1 cellular context compared by ENCODE assay signal in the genomic region with DNA sequence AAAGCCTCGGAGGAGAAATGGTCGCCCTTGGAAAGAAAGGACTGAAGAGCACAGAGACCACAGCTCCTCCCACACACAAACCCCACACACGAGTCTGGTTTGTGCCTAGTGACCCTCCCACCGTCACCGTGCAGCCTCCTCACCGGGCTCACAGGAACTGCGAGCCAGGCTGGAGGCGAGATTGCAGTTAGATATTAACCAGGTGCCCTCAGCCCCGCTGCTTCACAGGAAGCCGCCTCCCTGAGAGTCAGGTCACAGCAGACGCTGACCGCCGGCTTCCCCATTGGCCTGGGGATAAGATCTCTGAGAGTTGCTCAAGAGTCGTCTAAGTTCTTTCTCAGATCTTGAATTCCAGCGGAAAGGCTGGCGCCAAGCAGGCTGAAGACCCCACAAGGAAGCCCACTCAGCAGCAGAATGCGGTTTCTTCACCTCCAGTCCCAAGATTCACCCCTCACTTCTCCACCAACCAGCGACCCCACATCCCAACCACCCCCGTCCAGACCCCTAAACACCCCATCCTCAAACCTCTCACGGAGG.
TF ChIP-seq lines count a peak whose summit lies in the region.

No MANE protein-coding gene starts in this region.

TF ChIP-seq in H1, 55 proteins besides CTCF, POLR2A, EP300 and RAD21:
- TF ChIP-seq CEBPB (IDR thresholded peaks at IDR 0.05; ENCODE audit: low read depth, low read length): peak; percentile 46; the same call in 1 of the 2 replicates
- no peak for TF ChIP-seq CREB1 (IDR thresholded peaks at IDR 0.05)
- TF ChIP-seq PHF8 (conservative IDR thresholded peaks at IDR 0.05; ENCODE audit: low read depth, low read length): 0 out of 2 replicates have a peak, but pooled peaks have one; percentile 10
- no peak for TF ChIP-seq NANOG (IDR thresholded peaks at IDR 0.05; ENCODE audit: insufficient read depth, low read depth, low read length, poor library complexity, severe bottlenecking)
- TF ChIP-seq BRCA1 (IDR thresholded peaks at IDR 0.05; ENCODE audit: low read depth, low read length): no peak
- no peak for TF ChIP-seq TAF7 (optimal IDR thresholded peaks at IDR 0.05; ENCODE audit: borderline replicate concordance, low read depth, low read length)
- TF ChIP-seq, protein P1, sequence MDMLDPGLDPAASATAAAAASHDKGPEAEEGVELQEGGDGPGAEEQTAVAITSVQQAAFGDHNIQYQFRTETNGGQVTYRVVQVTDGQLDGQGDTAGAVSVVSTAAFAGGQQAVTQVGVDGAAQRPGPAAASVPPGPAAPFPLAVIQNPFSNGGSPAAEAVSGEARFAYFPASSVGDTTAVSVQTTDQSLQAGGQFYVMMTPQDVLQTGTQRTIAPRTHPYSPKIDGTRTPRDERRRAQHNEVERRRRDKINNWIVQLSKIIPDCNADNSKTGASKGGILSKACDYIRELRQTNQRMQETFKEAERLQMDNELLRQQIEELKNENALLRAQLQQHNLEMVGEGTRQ (IDR thresholded peaks at IDR 0.05; ENCODE audit: low read length): no peak
- no peak for TF ChIP-seq RNF2 (IDR thresholded peaks at IDR 0.05; ENCODE audit: borderline replicate concordance, low read depth, low read length, missing control alignments, poor library complexity, severe bottlenecking)
- no peak for TF ChIP-seq CBX5 (IDR thresholded peaks at IDR 0.05; ENCODE audit: low read depth, low read length)
- peak; percentile 84 for TF ChIP-seq KDM4A (IDR thresholded peaks at IDR 0.05; ENCODE audit: low read depth, low read length, severe bottlenecking)
- no peak for TF ChIP-seq JUN (IDR thresholded peaks at IDR 0.05; ENCODE audit: low read depth, low read length)
- no peak for TF ChIP-seq EGR1 (IDR thresholded peaks at IDR 0.05; ENCODE audit: borderline replicate concordance, low read depth, low read length)
- TF ChIP-seq, protein P2, sequence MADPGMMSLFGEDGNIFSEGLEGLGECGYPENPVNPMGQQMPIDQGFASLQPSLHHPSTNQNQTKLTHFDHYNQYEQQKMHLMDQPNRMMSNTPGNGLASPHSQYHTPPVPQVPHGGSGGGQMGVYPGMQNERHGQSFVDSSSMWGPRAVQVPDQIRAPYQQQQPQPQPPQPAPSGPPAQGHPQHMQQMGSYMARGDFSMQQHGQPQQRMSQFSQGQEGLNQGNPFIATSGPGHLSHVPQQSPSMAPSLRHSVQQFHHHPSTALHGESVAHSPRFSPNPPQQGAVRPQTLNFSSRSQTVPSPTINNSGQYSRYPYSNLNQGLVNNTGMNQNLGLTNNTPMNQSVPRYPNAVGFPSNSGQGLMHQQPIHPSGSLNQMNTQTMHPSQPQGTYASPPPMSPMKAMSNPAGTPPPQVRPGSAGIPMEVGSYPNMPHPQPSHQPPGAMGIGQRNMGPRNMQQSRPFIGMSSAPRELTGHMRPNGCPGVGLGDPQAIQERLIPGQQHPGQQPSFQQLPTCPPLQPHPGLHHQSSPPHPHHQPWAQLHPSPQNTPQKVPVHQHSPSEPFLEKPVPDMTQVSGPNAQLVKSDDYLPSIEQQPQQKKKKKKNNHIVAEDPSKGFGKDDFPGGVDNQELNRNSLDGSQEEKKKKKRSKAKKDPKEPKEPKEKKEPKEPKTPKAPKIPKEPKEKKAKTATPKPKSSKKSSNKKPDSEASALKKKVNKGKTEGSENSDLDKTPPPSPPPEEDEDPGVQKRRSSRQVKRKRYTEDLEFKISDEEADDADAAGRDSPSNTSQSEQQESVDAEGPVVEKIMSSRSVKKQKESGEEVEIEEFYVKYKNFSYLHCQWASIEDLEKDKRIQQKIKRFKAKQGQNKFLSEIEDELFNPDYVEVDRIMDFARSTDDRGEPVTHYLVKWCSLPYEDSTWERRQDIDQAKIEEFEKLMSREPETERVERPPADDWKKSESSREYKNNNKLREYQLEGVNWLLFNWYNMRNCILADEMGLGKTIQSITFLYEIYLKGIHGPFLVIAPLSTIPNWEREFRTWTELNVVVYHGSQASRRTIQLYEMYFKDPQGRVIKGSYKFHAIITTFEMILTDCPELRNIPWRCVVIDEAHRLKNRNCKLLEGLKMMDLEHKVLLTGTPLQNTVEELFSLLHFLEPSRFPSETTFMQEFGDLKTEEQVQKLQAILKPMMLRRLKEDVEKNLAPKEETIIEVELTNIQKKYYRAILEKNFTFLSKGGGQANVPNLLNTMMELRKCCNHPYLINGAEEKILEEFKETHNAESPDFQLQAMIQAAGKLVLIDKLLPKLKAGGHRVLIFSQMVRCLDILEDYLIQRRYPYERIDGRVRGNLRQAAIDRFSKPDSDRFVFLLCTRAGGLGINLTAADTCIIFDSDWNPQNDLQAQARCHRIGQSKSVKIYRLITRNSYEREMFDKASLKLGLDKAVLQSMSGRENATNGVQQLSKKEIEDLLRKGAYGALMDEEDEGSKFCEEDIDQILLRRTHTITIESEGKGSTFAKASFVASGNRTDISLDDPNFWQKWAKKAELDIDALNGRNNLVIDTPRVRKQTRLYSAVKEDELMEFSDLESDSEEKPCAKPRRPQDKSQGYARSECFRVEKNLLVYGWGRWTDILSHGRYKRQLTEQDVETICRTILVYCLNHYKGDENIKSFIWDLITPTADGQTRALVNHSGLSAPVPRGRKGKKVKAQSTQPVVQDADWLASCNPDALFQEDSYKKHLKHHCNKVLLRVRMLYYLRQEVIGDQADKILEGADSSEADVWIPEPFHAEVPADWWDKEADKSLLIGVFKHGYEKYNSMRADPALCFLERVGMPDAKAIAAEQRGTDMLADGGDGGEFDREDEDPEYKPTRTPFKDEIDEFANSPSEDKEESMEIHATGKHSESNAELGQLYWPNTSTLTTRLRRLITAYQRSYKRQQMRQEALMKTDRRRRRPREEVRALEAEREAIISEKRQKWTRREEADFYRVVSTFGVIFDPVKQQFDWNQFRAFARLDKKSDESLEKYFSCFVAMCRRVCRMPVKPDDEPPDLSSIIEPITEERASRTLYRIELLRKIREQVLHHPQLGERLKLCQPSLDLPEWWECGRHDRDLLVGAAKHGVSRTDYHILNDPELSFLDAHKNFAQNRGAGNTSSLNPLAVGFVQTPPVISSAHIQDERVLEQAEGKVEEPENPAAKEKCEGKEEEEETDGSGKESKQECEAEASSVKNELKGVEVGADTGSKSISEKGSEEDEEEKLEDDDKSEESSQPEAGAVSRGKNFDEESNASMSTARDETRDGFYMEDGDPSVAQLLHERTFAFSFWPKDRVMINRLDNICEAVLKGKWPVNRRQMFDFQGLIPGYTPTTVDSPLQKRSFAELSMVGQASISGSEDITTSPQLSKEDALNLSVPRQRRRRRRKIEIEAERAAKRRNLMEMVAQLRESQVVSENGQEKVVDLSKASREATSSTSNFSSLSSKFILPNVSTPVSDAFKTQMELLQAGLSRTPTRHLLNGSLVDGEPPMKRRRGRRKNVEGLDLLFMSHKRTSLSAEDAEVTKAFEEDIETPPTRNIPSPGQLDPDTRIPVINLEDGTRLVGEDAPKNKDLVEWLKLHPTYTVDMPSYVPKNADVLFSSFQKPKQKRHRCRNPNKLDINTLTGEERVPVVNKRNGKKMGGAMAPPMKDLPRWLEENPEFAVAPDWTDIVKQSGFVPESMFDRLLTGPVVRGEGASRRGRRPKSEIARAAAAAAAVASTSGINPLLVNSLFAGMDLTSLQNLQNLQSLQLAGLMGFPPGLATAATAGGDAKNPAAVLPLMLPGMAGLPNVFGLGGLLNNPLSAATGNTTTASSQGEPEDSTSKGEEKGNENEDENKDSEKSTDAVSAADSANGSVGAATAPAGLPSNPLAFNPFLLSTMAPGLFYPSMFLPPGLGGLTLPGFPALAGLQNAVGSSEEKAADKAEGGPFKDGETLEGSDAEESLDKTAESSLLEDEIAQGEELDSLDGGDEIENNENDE (IDR thresholded peaks at IDR 0.05; ENCODE audit: insufficient replicate concordance, low read length): no peak
- TF ChIP-seq POLR2AphosphoS5 (IDR thresholded peaks at IDR 0.05; ENCODE audit: low read depth, low read length): 0 out of 2 replicates have a peak, but pooled peaks have one; percentile 35
- TF ChIP-seq RBBP5 (IDR thresholded peaks at IDR 0.05; ENCODE audit: borderline replicate concordance, low read depth, low read length): no peak
- TF ChIP-seq SIX5 (IDR thresholded peaks at IDR 0.05; ENCODE audit: low read depth, low read length): no peak
- no peak for TF ChIP-seq CHD2 (IDR thresholded peaks at IDR 0.05; ENCODE audit: low read length)
- no peak for TF ChIP-seq ASH2L (IDR thresholded peaks at IDR 0.05; ENCODE audit: low read length)
- no peak for TF ChIP-seq SP1 (IDR thresholded peaks at IDR 0.05; ENCODE audit: low read depth, low read length)
- no peak for TF ChIP-seq CBX8 (IDR thresholded peaks at IDR 0.05; ENCODE audit: borderline replicate concordance, low read depth, low read length)
- no peak for TF ChIP-seq YY1 (IDR thresholded peaks at IDR 0.05; ENCODE audit: low read depth, low read length)
- no peak for TF ChIP-seq SP2 (IDR thresholded peaks at IDR 0.05; ENCODE audit: low read length)
- TF ChIP-seq SUZ12 (IDR thresholded peaks at IDR 0.05; ENCODE audit: low read length): no peak
- TF ChIP-seq FOSL1 (IDR thresholded peaks at IDR 0.05; ENCODE audit: insufficient read depth, low read depth, low read length): no peak
- TF ChIP-seq, protein P3, sequence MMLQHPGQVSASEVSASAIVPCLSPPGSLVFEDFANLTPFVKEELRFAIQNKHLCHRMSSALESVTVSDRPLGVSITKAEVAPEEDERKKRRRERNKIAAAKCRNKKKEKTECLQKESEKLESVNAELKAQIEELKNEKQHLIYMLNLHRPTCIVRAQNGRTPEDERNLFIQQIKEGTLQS (IDR thresholded peaks at IDR 0.05; ENCODE audit: insufficient read depth, low read depth, low read length): no peak
- no peak for TF ChIP-seq SRF (IDR thresholded peaks at IDR 0.05; ENCODE audit: low read depth, low read length)
- TF ChIP-seq GTF2F1 (IDR thresholded peaks at IDR 0.05; ENCODE audit: borderline replicate concordance, low read depth, low read length): no peak
- no peak for TF ChIP-seq KDM1A (IDR thresholded peaks at IDR 0.05; ENCODE audit: borderline replicate concordance, low read length)
- TF ChIP-seq SIN3A (conservative IDR thresholded peaks at IDR 0.05 in 1 of 2, IDR thresholded peaks at IDR 0.05 in 1 of 2; ENCODE audit: low read depth in 1 of 2, low read length in 2 of 2): no peak
- TF ChIP-seq SAP30 (IDR thresholded peaks at IDR 0.05; ENCODE audit: insufficient read depth, insufficient replicate concordance, low read length): no peak
- TF ChIP-seq NRF1 (IDR thresholded peaks at IDR 0.05; ENCODE audit: low read depth, low read length): no peak
- peak; percentile 51; the same call in 1 of the 2 replicates for TF ChIP-seq TBP (IDR thresholded peaks at IDR 0.05; ENCODE audit: low read depth, low read length)
- no peak for TF ChIP-seq MAFK (IDR thresholded peaks at IDR 0.05; ENCODE audit: low read depth, low read length)
- no peak for TF ChIP-seq CTBP2 (IDR thresholded peaks at IDR 0.05; ENCODE audit: borderline replicate concordance, insufficient read depth, insufficient read length, low read length)
- no peak for TF ChIP-seq SP4 (IDR thresholded peaks at IDR 0.05; ENCODE audit: low read length)
